Comparison of ENCODE assay signal across 13 cellular contexts in the genomic region with DNA sequence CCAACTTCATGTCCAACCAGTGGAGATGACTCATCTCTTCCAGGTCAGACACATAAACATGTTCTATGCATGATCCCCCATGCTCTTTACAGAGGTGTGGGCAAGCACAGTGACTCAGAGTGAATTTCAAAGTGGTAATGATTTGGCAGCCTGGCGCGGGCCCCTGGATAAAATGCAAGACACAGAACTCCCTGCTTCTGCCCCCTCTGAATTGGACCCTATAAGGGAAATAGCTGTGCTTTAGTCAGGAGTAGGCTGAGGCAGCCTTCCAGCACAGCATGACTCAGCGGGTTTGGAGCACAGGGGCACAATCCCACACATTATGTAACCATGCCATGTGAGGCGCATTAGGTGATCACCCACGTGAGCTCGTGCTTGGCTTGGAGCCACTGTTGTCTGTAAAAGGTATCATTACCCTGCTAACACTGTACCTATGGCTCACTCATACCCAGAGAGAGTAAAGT.
DNase-seq lines count a peak whose midpoint lies in the region; ATAC-seq and TF ChIP-seq lines count a peak whose summit lies in the region.
"Had no signal": no experiment of that assay in that cellular context is flagged by ENCODE, and none has a peak within 500 bp of the region (broad histone marks: within the 10 kb centered on the region; RNA-seq: fewer than 3 reads in every experiment).

No MANE protein-coding gene starts in this region.

- no peak overlapping the region for H3K4me3 Mint-ChIP-seq in neural progenitor cell
- H3K4me3 Mint-ChIP-seq: effector memory CD8-positive, alpha-beta T cell had no signal

- TF ChIP-seq CTCF in epithelial cell of esophagus (IDR thresholded peaks at IDR 0.05; ENCODE audit: insufficient read depth, low read depth, low read length, missing control alignments) (no peak), neural progenitor cell (IDR thresholded peaks at IDR 0.05) (no peak)

- peaks cover 9% of the 10 kb centered on the region for H3K9me3 Mint-ChIP-seq in neural progenitor cell

- no peak overlapping the region for H3K4me2 ChIP-seq in neural progenitor cell

- H3K27me3 Mint-ChIP-seq in neural progenitor cell (ENCODE audit: insufficient read depth, low read depth): peaks cover 3% of the 10 kb centered on the region
- H3K27me3 Mint-ChIP-seq: effector memory CD8-positive, alpha-beta T cell had no signal

- no peak overlapping the region for H3K27ac ChIP-seq in neural progenitor cell

- H3K36me3 ChIP-seq in neural progenitor cell: no peaks in the 10 kb centered on the region

- H3K27me3 ChIP-seq in neural progenitor cell: no peaks in the 10 kb centered on the region

- ATAC-seq in GM21360 (IDR thresholded peaks at IDR 0.05; ENCODE audit: unreplicated experiment): no peak
- ATAC-seq: activated naive CD4-positive, alpha-beta T cell treated with anti-CD3 and anti-CD28 coated beads, Interleukin-2, amount 50 U/mL, for 72 hours; effector memory CD8-positive, alpha-beta T cell had no signal

- H3K9ac ChIP-seq in neural progenitor cell: no peak overlapping the region

- no peaks in the 10 kb centered on the region for H3K4me1 ChIP-seq in neural progenitor cell

- H3K4me1 Mint-ChIP-seq in neural progenitor cell: no peaks in the 10 kb centered on the region

- DNase-seq in GM03348 (ENCODE audit: low spot score) (peak; percentile 60), OCI-M1 (lab: John Stamatoyannopoulos, UW) (peak; percentile 51), epithelial cell of esophagus (ENCODE audit: low read depth) (peak; percentile 94), occipital lobe (lab: John Stamatoyannopoulos, UW) (peak; percentile 15), ecto neural progenitor cell (ENCODE audit: low spot score) (no peak), neural progenitor cell (ENCODE audit: low spot score) (no peak), ureter (ENCODE audit: low spot score) (no peak)
- DNase-seq: effector memory CD8-positive, alpha-beta T cell; NCI-H1694; stimulated activated CD4-positive, alpha-beta T cell treated with anti-CD3 and anti-CD28 coated beads, Interleukin-12 subunit alpha, Interleukin-12 subunit beta, amount 100 ng/mL, for 4 hours; T-helper 9 cell had no signal

- H4K20me1 ChIP-seq in neural progenitor cell (ENCODE audit: low read depth): no peaks in the 10 kb centered on the region

- no peaks in the 10 kb centered on the region for H3K79me2 ChIP-seq in neural progenitor cell (ENCODE audit: low read depth)

- H3K9me3 ChIP-seq in neural progenitor cell (ENCODE audit: low read depth): no peaks in the 10 kb centered on the region

- no peaks in the 10 kb centered on the region for H3F3A ChIP-seq in neural progenitor cell (ENCODE audit: low read depth)

- no peaks in the 10 kb centered on the region for H3K36me3 Mint-ChIP-seq in neural progenitor cell
- H3K36me3 Mint-ChIP-seq: activated naive CD4-positive, alpha-beta T cell treated with anti-CD3 and anti-CD28 coated beads, Interleukin-2, amount 50 U/mL, for 72 hours had no signal

- H3K4me3 ChIP-seq in epithelial cell of esophagus (ENCODE audit: low read length) (no peak overlapping the region), neural progenitor cell (no peak overlapping the region)

- no peak overlapping the region for H2AFZ ChIP-seq in neural progenitor cell (replicated peaks)

- no peak overlapping the region for H3K27ac Mint-ChIP-seq in neural progenitor cell
- H3K27ac Mint-ChIP-seq: activated naive CD4-positive, alpha-beta T cell treated with anti-CD3 and anti-CD28 coated beads, Interleukin-2, amount 50 U/mL, for 72 hours; effector memory CD8-positive, alpha-beta T cell had no signal

Comparison
In these comparisons a context has a peak if more than half of its experiments do, and no peak if none do; other contexts are left out.
1. DNase-seq: peak in GM03348 (single experiment), OCI-M1 (single experiment), epithelial cell of esophagus (single experiment) and occipital lobe (single experiment); none in ecto neural progenitor cell (single experiment), neural progenitor cell (single experiment) and ureter (single experiment).